8 cellular contexts compared by ENCODE assay signal in genomic region chr1:93447481-93448291, GRCh38. TPM values are rescaled to one million over a fixed set of nuclear protein-coding genes. Genes with fewer than 3 reads are reported as not detected.
A peak's percentile ranks its signal among the peaks of the same experiment; 100 is the strongest.
DNase-seq lines count a peak whose midpoint lies in the region; ATAC-seq and TF ChIP-seq lines count a peak whose summit lies in the region.

FNBP1L (plus strand) TSS chr1:93448118; CDS start chr1:93448282, 164 bp downstream.

- H3K4me1 ChIP-seq in osteoblast (ENCODE audit: insufficient read depth, low read length) (peaks cover 11% of the 10 kb centered on the region), testis (no peaks in the 10 kb centered on the region)

- H3K4me3 ChIP-seq in SK-N-MC, result peak within 1 kb of the TSS; percentile 97
- H3K4me3 ChIP-seq in osteoblast (ENCODE audit: insufficient read depth, low read length), result peak within 1 kb of the TSS; percentile 81
- H3K4me3 ChIP-seq in testis, result peak within 1 kb of the TSS; percentile 61 to 79

- peaks cover 35% of the 10 kb centered on the region for H3K27me3 Mint-ChIP-seq in activated naive CD8-positive, alpha-beta T cell

- H3K4me3 Mint-ChIP-seq in activated naive CD8-positive, alpha-beta T cell, result peak within 1 kb of the TSS; percentile 93

- TF ChIP-seq CTCF in osteoblast (IDR thresholded peaks at IDR 0.05; ENCODE audit: extremely low read depth, low read depth, low read length), result no peak
- no peak for TF ChIP-seq CTCF in testis (IDR thresholded peaks at IDR 0.05)

- no peaks in the 10 kb centered on the region for H3K79me2 ChIP-seq in osteoblast (ENCODE audit: insufficient read depth, low read length)

- peak; percentile 90 for DNase-seq in COR-L47 (lab: John Stamatoyannopoulos, UW)
- DNase-seq in KBM-7, result peak; percentile 64
- DNase-seq in SK-N-MC (ENCODE audit: low read depth, low spot score), result no peak
- DNase-seq in Right ventricle myocardium inferior (ENCODE audit: missing footprints), result peak; percentile 87
- peak; percentile 90 for DNase-seq in osteoblast (ENCODE audit: insufficient read length, low spot score, missing footprints)
- peak; percentile 85 for DNase-seq in testis
- no peak for DNase-seq in NK-92 (lab: John Stamatoyannopoulos, UW; ENCODE audit: unreplicated experiment)

- H3K36me3 ChIP-seq in SK-N-MC (ENCODE audit: insufficient read depth, low read length), result 0 out of 2 replicates have a peak, but pooled peaks cover 3% of the 10 kb centered on the region
- no peaks in the 10 kb centered on the region for H3K36me3 ChIP-seq in osteoblast (ENCODE audit: insufficient read depth, low read length)
- H3K36me3 ChIP-seq in testis (ENCODE audit: low read depth, missing control alignments), result no peaks in the 10 kb centered on the region

- H3K4me1 Mint-ChIP-seq in activated naive CD8-positive, alpha-beta T cell (ENCODE audit: low read depth), result peaks cover 15% of the 10 kb centered on the region

- no peaks in the 10 kb centered on the region for H3K9me3 ChIP-seq in SK-N-MC (ENCODE audit: low read depth, low read length)
- H3K9me3 ChIP-seq in osteoblast (ENCODE audit: low read depth, low read length), result no peaks in the 10 kb centered on the region
- H3K9me3 ChIP-seq in testis, result no peaks in the 10 kb centered on the region

- in situ Hi-C loops in KBM-7 (cut with MboI; ENCODE audit: low pct_unique_long_range_greater_than_20kb, low sequenced_read_pairs), result loop anchor here (25.0 kb wide), 2 partner anchors 165 to 390 kb away; no protein-coding TSS in a partner anchor

- peak within 1 kb of the TSS; percentile 85 for H3K4me2 ChIP-seq in osteoblast (ENCODE audit: insufficient read depth, low read length)

- no peaks in the 10 kb centered on the region for H3K9me3 Mint-ChIP-seq in activated naive CD8-positive, alpha-beta T cell (ENCODE audit: low read depth)

- peak within 1 kb of the TSS; percentile 19; the same call in 1 of the 2 replicates for H3K27ac ChIP-seq in SK-N-MC
- H3K27ac ChIP-seq in osteoblast (ENCODE audit: low read depth, low read length), result no peak within 1 kb of the TSS
- H3K27ac ChIP-seq in testis, result peak within 1 kb of the TSS; percentile 79 to 81

- H3K27ac Mint-ChIP-seq in activated naive CD8-positive, alpha-beta T cell, result no peak within 1 kb of the TSS

- H3K36me3 Mint-ChIP-seq in activated naive CD8-positive, alpha-beta T cell, result no peaks in the 10 kb centered on the region

- H4K20me1 ChIP-seq in osteoblast (ENCODE audit: insufficient read depth, low read length), result no peaks in the 10 kb centered on the region

- intact Hi-C loops in Right ventricle myocardium inferior (cut with DNase I), result loop anchor here (5.0 kb wide), 2 partner anchors 100 to 110 kb away; partner anchors contain the start of gene DR1
- intact Hi-C loops in testis (cut with DNase I; ENCODE audit: low total_unique reads), result loop anchor here (10.0 kb wide), 1 partner anchor 397 kb away; no protein-coding TSS in a partner anchor

- H3K27me3 ChIP-seq in osteoblast (ENCODE audit: insufficient read depth, low read length) (peaks cover 28% of the 10 kb centered on the region), testis (no peaks in the 10 kb centered on the region)

- H2AFZ ChIP-seq in osteoblast (ENCODE audit: low read length), result peak within 1 kb of the TSS; percentile 79

- ATAC-seq in Right ventricle myocardium inferior, result peak; percentile 97

- TF ChIP-seq POLR2A in testis (IDR thresholded peaks at IDR 0.05), result no peak

- peak within 1 kb of the TSS; percentile 86 for H3K9ac ChIP-seq in SK-N-MC (ENCODE audit: insufficient read length)

- WGBS in testis, 2 donors, result 0 to 1% methylated on average over 14 to 19 of the region's 52 CpGs

RNA-seq across cellular contexts. Expression of gene FNBP1L, which starts in this region (rescaled TPM):
- total RNA-seq in Right ventricle myocardium inferior, result 24.8 TPM
- total RNA-seq in osteoblast, result 8.7 and 11.2 TPM in 2 replicates
- total RNA-seq in testis, result 10 to 100 TPM; 46.5 to 54.4 TPM
- 21.9 TPM for polyA plus RNA-seq in testis (ENCODE audit: insufficient read depth, low read depth, low replicate concordance)

Comparison
In these comparisons a context has a peak if more than half of its experiments do, and no peak if none do; other contexts are left out.
1. DNase-seq: peak in COR-L47 (single experiment), KBM-7 (single experiment), Right ventricle myocardium inferior (single experiment), osteoblast (single experiment) and testis (single experiment); none in SK-N-MC (single experiment) and NK-92 (single experiment).
2. Peak in every context shown above with its lines, with median percentiles within 50 percentile points of each other: H3K4me3 ChIP-seq.